Comparison of ENCODE assay signal across 9 cellular contexts in genomic region chr6:137824502-137824879, GRCh38. TPM values are rescaled to one million over a fixed set of nuclear protein-coding genes. Genes with fewer than 3 reads are reported as not detected.
DNase-seq lines count a peak whose midpoint lies in the region; ATAC-seq and TF ChIP-seq lines count a peak whose summit lies in the region.
"Had no signal": no experiment of that assay in that cellular context is flagged by ENCODE, and none has a peak within 500 bp of the region (broad histone marks: within the 10 kb centered on the region; RNA-seq: fewer than 3 reads in every experiment).

No MANE protein-coding gene starts in this region.

- H3K9ac ChIP-seq in DND-41 (ENCODE audit: low read depth, low read length) (peak overlapping the region; percentile 29), rectal smooth muscle tissue (ENCODE audit: low read length) (no peak overlapping the region)

- TF ChIP-seq POLR2A in esophagus squamous epithelium (IDR thresholded peaks at IDR 0.05), result no peak

- peak overlapping the region in 1 of 2 experiments; percentile 31; a peak in 2 of 4 replicates for H3K4me3 ChIP-seq in DND-41 (ENCODE audit: low read depth in 1 of 2, low read length in 2 of 2)
- H3K4me3 ChIP-seq in esophagus squamous epithelium, result no peak overlapping the region
- H3K4me3 ChIP-seq in rectal smooth muscle tissue (ENCODE audit: low read length), result no peak overlapping the region
- H3K4me3 ChIP-seq: body of pancreas, prostate gland had no signal

- peaks cover 71% of the 10 kb centered on the region for H3K4me1 ChIP-seq in DND-41 (ENCODE audit: insufficient read depth, low read length)
- H3K4me1 ChIP-seq in esophagus squamous epithelium, result peaks cover 0 to 58% (median 21%) of the 10 kb centered on the region in 3 donors
- peaks cover 24% of the 10 kb centered on the region for H3K4me1 ChIP-seq in rectal smooth muscle tissue (ENCODE audit: control insufficient read depth, insufficient read depth, low read length)
- H3K4me1 ChIP-seq: body of pancreas, prostate gland had no signal

- intact Hi-C loops in esophagus squamous epithelium (cut with DNase I), result no loop called here

- no peaks in the 10 kb centered on the region for H3K36me3 Mint-ChIP-seq in T-helper 17 cell (ENCODE audit: low read depth)

- TF ChIP-seq CTCF in DND-41 (IDR thresholded peaks at IDR 0.05; ENCODE audit: borderline replicate concordance, extremely low read depth, low read length, poor library complexity, severe bottlenecking), result no peak
- TF ChIP-seq CTCF in esophagus squamous epithelium (IDR thresholded peaks at IDR 0.05), result no peak

- no peak for DNase-seq in DND-41
- no peak for DNase-seq in T-helper 17 cell
- DNase-seq in esophagus squamous epithelium (lab: John Stamatoyannopoulos, UW), result no peak
- DNase-seq in NCI-H1092 (lab: John Stamatoyannopoulos, UW), result no peak
- DNase-seq in NOMO-1 treated with dmso at 0.1 percent for 144 hours (lab: John Stamatoyannopoulos, UW; ENCODE audit: unreplicated experiment), result no peak

- H4K20me1 ChIP-seq in DND-41 (ENCODE audit: insufficient read depth, low read length), result no peaks in the 10 kb centered on the region

- H3K4me1 Mint-ChIP-seq in T-helper 17 cell, result peaks cover 38% of the 10 kb centered on the region

- peak overlapping the region; percentile 42 for H2AFZ ChIP-seq in DND-41 (ENCODE audit: low read depth, low read length)

- no peaks in the 10 kb centered on the region for H3K79me2 ChIP-seq in DND-41 (ENCODE audit: insufficient read depth, low read length)

- H3K4me3 Mint-ChIP-seq in T-helper 17 cell, result peak overlapping the region; percentile 86

- ATAC-seq in DND-41 (ENCODE audit: insufficient read depth, low read depth) (no peak), T-helper 17 cell (no peak), GM18502 (IDR thresholded peaks at IDR 0.05; ENCODE audit: poor library complexity, unreplicated experiment) (no peak)
- ATAC-seq: body of pancreas had no signal

- H3K9me3 ChIP-seq in DND-41 (ENCODE audit: insufficient read depth, low read length, severe bottlenecking) (no peaks in the 10 kb centered on the region), T-helper 17 cell (ENCODE audit: control insufficient read depth, low read length, poor library complexity, severe bottlenecking) (no peaks in the 10 kb centered on the region), esophagus squamous epithelium (no peaks in the 10 kb centered on the region)
- H3K9me3 ChIP-seq: body of pancreas, prostate gland had no signal

- WGBS in esophagus squamous epithelium, 2 donors, result 27 to 31% methylated on average over 2 of the region's 2 CpGs

- peak overlapping the region; percentile 100 for H3K27ac Mint-ChIP-seq in T-helper 17 cell

- no peaks in the 10 kb centered on the region for H3K27me3 Mint-ChIP-seq in T-helper 17 cell

- peak overlapping the region; percentile 74 for H3K27ac ChIP-seq in DND-41 (ENCODE audit: low read length)
- peak overlapping the region; percentile 33 to 73 (median 61) for H3K27ac ChIP-seq in esophagus squamous epithelium
- H3K27ac ChIP-seq in rectal smooth muscle tissue (ENCODE audit: low read depth, low read length), result peak overlapping the region; percentile 82
- H3K27ac ChIP-seq: body of pancreas, prostate gland had no signal

- no peaks in the 10 kb centered on the region for H3K27me3 ChIP-seq in DND-41 (ENCODE audit: insufficient read depth, low read length, poor library complexity)
- no peaks in the 10 kb centered on the region for H3K27me3 ChIP-seq in esophagus squamous epithelium
- no peaks in the 10 kb centered on the region for H3K27me3 ChIP-seq in rectal smooth muscle tissue (ENCODE audit: control insufficient read depth, insufficient read depth, low read length)
- H3K27me3 ChIP-seq: body of pancreas had no signal

- H3K4me2 ChIP-seq in DND-41 (ENCODE audit: insufficient read depth, low read length), result peak overlapping the region; percentile 62

- H3K36me3 ChIP-seq in DND-41 (ENCODE audit: insufficient read depth, low read length) (no peaks in the 10 kb centered on the region), esophagus squamous epithelium (no peaks in the 10 kb centered on the region), rectal smooth muscle tissue (ENCODE audit: control insufficient read depth, insufficient read depth, low read length) (no peaks in the 10 kb centered on the region)
- H3K36me3 ChIP-seq: prostate gland had no signal

RNA-seq across cellular contexts. Expression of gene TNFAIP3, which starts 42.6 kb away (rescaled TPM):
- total RNA-seq in T-helper 17 cell, result 1,000 to 10,000 TPM; 4,032 to 4,607 TPM
- total RNA-seq in esophagus squamous epithelium, result 10 to 100 TPM in 1 of 4 donors, 1 to 10 TPM in 3; 4.2 to 21.7 (median 7.7) TPM

Comparison
In these comparisons a context has a peak if more than half of its experiments do, and no peak if none do; other contexts are left out.
1. RNA of gene TNFAIP3, which starts 42.6 kb away (total RNA-seq): 4,032 to 4,607 TPM in T-helper 17 cell; 4.2 to 21.7 TPM in esophagus squamous epithelium; every median in the first group is over 100 times any median in the second.
2. Peak in every context shown above with its lines, with median percentiles within 50 percentile points of each other: H3K27ac ChIP-seq.